In the genomic region with DNA sequence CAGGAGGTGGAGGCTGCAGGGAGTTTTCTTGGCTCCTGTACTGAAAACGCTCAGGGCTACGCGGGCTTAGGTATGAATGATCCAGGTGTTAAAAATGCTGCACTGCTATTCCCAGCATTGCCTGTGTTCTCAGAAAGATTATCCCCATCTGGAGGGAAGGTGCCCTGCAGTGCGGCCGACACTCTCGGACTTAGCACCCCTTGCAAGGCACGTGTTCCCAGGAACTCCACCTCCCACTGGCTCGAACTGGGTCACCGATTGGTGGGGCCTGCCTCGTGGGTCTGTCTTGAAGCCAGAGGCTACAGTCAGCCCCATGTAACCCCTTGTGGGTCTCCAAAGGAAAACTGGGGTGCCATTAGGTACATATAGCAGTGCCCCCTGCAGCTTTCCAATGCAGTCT, we compare ENCODE assay signal across 1 cellular context.
TF ChIP-seq lines count a peak whose summit lies in the region.

No MANE protein-coding gene starts in this region.

TF ChIP-seq in HepG2, 621 proteins besides CTCF, POLR2A, EP300 and RAD21 (continued from another document and continues in another):
- TF ChIP-seq PLSCR1 (CRISPR knock-in tag; IDR thresholded peaks at IDR 0.05; ENCODE audit: borderline replicate concordance), result no peak
- TF ChIP-seq ZNF501 (CRISPR knock-in tag; IDR thresholded peaks at IDR 0.05), result no peak
- TF ChIP-seq GPN1 (CRISPR knock-in tag; IDR thresholded peaks at IDR 0.05; ENCODE audit: borderline replicate concordance), result no peak
- no peak; the same call in 1 of the 2 replicates for TF ChIP-seq ZNF788 (CRISPR knock-in tag; IDR thresholded peaks at IDR 0.05; ENCODE audit: borderline replicate concordance)
- TF ChIP-seq, protein P1, sequence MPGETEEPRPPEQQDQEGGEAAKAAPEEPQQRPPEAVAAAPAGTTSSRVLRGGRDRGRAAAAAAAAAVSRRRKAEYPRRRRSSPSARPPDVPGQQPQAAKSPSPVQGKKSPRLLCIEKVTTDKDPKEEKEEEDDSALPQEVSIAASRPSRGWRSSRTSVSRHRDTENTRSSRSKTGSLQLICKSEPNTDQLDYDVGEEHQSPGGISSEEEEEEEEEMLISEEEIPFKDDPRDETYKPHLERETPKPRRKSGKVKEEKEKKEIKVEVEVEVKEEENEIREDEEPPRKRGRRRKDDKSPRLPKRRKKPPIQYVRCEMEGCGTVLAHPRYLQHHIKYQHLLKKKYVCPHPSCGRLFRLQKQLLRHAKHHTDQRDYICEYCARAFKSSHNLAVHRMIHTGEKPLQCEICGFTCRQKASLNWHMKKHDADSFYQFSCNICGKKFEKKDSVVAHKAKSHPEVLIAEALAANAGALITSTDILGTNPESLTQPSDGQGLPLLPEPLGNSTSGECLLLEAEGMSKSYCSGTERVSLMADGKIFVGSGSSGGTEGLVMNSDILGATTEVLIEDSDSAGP (CRISPR knock-in tag; IDR thresholded peaks at IDR 0.05; ENCODE audit: borderline replicate concordance), result 0 out of 2 replicates have a peak, but pooled peaks have one; percentile 36
- no peak for TF ChIP-seq TOE1 (CRISPR knock-in tag; IDR thresholded peaks at IDR 0.05)
- no peak for TF ChIP-seq JUNB (CRISPR knock-in tag; IDR thresholded peaks at IDR 0.05; ENCODE audit: borderline replicate concordance)
- TF ChIP-seq ZNF276 (CRISPR knock-in tag; IDR thresholded peaks at IDR 0.05; ENCODE audit: low read depth), result 0 out of 2 replicates have a peak, but pooled peaks have one; percentile 39
- no peak for TF ChIP-seq FOXK2 (IDR thresholded peaks at IDR 0.05)
- TF ChIP-seq E2F1 (CRISPR knock-in tag; IDR thresholded peaks at IDR 0.05), result no peak
- no peak for TF ChIP-seq PHB2 (IDR thresholded peaks at IDR 0.05; ENCODE audit: partially characterized antibody)
- no peak for TF ChIP-seq ZNF333 (CRISPR knock-in tag; IDR thresholded peaks at IDR 0.05; ENCODE audit: borderline replicate concordance)
- TF ChIP-seq FOXP4 (CRISPR knock-in tag; IDR thresholded peaks at IDR 0.05), result no peak
- TF ChIP-seq ESRRA (CRISPR knock-in tag; IDR thresholded peaks at IDR 0.05; ENCODE audit: low read depth), result no peak
- TF ChIP-seq ZNF644 (CRISPR knock-in tag; IDR thresholded peaks at IDR 0.05; ENCODE audit: low read depth), result no peak
- TF ChIP-seq CENPBD1 (CRISPR knock-in tag; IDR thresholded peaks at IDR 0.05; ENCODE audit: borderline replicate concordance, low read depth), result no peak
- TF ChIP-seq ZMYM4 (CRISPR knock-in tag; IDR thresholded peaks at IDR 0.05), result 0 out of 2 replicates have a peak, but pooled peaks have one; percentile 35
- TF ChIP-seq TGIF2 (CRISPR knock-in tag; IDR thresholded peaks at IDR 0.05), result no peak
- TF ChIP-seq, protein P2, sequence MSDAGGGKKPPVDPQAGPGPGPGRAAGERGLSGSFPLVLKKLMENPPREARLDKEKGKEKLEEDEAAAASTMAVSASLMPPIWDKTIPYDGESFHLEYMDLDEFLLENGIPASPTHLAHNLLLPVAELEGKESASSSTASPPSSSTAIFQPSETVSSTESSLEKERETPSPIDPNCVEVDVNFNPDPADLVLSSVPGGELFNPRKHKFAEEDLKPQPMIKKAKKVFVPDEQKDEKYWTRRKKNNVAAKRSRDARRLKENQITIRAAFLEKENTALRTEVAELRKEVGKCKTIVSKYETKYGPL (CRISPR knock-in tag; IDR thresholded peaks at IDR 0.05), result no peak
- TF ChIP-seq, protein P3, sequence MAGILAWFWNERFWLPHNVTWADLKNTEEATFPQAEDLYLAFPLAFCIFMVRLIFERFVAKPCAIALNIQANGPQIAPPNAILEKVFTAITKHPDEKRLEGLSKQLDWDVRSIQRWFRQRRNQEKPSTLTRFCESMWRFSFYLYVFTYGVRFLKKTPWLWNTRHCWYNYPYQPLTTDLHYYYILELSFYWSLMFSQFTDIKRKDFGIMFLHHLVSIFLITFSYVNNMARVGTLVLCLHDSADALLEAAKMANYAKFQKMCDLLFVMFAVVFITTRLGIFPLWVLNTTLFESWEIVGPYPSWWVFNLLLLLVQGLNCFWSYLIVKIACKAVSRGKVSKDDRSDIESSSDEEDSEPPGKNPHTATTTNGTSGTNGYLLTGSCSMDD (CRISPR knock-in tag; IDR thresholded peaks at IDR 0.05), result no peak
- no peak for TF ChIP-seq ZFP41 (CRISPR knock-in tag; IDR thresholded peaks at IDR 0.05; ENCODE audit: borderline replicate concordance)
- no peak for TF ChIP-seq RCOR2 (CRISPR knock-in tag; IDR thresholded peaks at IDR 0.05)
- TF ChIP-seq AGO2 (optimal IDR thresholded peaks at IDR 0.05; ENCODE audit: low read depth, low read length), result no peak
- TF ChIP-seq CBX5 (CRISPR knock-in tag; IDR thresholded peaks at IDR 0.05; ENCODE audit: borderline replicate concordance), result no peak
- TF ChIP-seq CCAR2 (optimal IDR thresholded peaks at IDR 0.05; ENCODE audit: low read depth, low read length), result no peak
- TF ChIP-seq PTBP1 (IDR thresholded peaks at IDR 0.05; ENCODE audit: low read depth, low read length, poor library complexity, severe bottlenecking), result no peak
- no peak for TF ChIP-seq ZNF597 (CRISPR knock-in tag; IDR thresholded peaks at IDR 0.05)
- TF ChIP-seq ZNF329 (CRISPR knock-in tag; IDR thresholded peaks at IDR 0.05; ENCODE audit: low read depth), result no peak
- no peak for TF ChIP-seq DRAP1 (CRISPR knock-in tag; IDR thresholded peaks at IDR 0.05)
- TF ChIP-seq, protein P4, sequence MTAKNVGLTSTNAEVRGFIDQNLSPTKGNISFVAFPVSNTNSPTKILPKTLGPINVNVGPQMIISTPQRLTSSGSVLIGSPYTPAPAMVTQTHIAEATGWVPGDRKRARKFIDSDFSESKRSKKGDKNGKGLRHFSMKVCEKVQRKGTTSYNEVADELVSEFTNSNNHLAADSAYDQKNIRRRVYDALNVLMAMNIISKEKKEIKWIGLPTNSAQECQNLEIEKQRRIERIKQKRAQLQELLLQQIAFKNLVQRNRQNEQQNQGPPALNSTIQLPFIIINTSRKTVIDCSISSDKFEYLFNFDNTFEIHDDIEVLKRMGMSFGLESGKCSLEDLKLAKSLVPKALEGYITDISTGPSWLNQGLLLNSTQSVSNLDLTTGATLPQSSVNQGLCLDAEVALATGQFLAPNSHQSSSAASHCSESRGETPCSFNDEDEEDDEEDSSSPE (CRISPR knock-in tag; IDR thresholded peaks at IDR 0.05), result peak; percentile 77
- no peak for TF ChIP-seq ZNF496 (CRISPR knock-in tag; IDR thresholded peaks at IDR 0.05; ENCODE audit: insufficient replicate concordance)
- TF ChIP-seq, protein P5, sequence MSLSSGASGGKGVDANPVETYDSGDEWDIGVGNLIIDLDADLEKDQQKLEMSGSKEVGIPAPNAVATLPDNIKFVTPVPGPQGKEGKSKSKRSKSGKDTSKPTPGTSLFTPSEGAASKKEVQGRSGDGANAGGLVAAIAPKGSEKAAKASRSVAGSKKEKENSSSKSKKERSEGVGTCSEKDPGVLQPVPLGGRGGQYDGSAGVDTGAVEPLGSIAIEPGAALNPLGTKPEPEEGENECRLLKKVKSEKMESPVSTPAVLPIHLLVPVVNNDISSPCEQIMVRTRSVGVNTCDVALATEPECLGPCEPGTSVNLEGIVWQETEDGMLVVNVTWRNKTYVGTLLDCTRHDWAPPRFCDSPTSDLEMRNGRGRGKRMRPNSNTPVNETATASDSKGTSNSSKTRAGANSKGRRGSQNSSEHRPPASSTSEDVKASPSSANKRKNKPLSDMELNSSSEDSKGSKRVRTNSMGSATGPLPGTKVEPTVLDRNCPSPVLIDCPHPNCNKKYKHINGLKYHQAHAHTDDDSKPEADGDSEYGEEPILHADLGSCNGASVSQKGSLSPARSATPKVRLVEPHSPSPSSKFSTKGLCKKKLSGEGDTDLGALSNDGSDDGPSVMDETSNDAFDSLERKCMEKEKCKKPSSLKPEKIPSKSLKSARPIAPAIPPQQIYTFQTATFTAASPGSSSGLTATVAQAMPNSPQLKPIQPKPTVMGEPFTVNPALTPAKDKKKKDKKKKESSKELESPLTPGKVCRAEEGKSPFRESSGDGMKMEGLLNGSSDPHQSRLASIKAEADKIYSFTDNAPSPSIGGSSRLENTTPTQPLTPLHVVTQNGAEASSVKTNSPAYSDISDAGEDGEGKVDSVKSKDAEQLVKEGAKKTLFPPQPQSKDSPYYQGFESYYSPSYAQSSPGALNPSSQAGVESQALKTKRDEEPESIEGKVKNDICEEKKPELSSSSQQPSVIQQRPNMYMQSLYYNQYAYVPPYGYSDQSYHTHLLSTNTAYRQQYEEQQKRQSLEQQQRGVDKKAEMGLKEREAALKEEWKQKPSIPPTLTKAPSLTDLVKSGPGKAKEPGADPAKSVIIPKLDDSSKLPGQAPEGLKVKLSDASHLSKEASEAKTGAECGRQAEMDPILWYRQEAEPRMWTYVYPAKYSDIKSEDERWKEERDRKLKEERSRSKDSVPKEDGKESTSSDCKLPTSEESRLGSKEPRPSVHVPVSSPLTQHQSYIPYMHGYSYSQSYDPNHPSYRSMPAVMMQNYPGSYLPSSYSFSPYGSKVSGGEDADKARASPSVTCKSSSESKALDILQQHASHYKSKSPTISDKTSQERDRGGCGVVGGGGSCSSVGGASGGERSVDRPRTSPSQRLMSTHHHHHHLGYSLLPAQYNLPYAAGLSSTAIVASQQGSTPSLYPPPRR (CRISPR knock-in tag; IDR thresholded peaks at IDR 0.05; ENCODE audit: borderline replicate concordance), result 0 out of 2 replicates have a peak, but pooled peaks have one; percentile 27
- TF ChIP-seq SP1 (IDR thresholded peaks at IDR 0.05), result no peak
- TF ChIP-seq SP1 (CRISPR knock-in tag; IDR thresholded peaks at IDR 0.05), result no peak
- TF ChIP-seq, protein P6, sequence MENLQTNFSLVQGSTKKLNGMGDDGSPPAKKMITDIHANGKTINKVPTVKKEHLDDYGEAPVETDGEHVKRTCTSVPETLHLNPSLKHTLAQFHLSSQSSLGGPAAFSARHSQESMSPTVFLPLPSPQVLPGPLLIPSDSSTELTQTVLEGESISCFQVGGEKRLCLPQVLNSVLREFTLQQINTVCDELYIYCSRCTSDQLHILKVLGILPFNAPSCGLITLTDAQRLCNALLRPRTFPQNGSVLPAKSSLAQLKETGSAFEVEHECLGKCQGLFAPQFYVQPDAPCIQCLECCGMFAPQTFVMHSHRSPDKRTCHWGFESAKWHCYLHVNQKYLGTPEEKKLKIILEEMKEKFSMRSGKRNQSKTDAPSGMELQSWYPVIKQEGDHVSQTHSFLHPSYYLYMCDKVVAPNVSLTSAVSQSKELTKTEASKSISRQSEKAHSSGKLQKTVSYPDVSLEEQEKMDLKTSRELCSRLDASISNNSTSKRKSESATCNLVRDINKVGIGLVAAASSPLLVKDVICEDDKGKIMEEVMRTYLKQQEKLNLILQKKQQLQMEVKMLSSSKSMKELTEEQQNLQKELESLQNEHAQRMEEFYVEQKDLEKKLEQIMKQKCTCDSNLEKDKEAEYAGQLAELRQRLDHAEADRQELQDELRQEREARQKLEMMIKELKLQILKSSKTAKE (CRISPR knock-in tag; IDR thresholded peaks at IDR 0.05; ENCODE audit: borderline replicate concordance), result no peak
- no peak for TF ChIP-seq NFE2L2 (IDR thresholded peaks at IDR 0.05; ENCODE audit: low read length)
- no peak for TF ChIP-seq XRCC5 (optimal IDR thresholded peaks at IDR 0.05; ENCODE audit: low read length)
- TF ChIP-seq ZNF180 (CRISPR knock-in tag; IDR thresholded peaks at IDR 0.05; ENCODE audit: borderline replicate concordance, low read depth), result no peak
